8 cellular contexts compared by ENCODE assay signal in the genomic region with DNA sequence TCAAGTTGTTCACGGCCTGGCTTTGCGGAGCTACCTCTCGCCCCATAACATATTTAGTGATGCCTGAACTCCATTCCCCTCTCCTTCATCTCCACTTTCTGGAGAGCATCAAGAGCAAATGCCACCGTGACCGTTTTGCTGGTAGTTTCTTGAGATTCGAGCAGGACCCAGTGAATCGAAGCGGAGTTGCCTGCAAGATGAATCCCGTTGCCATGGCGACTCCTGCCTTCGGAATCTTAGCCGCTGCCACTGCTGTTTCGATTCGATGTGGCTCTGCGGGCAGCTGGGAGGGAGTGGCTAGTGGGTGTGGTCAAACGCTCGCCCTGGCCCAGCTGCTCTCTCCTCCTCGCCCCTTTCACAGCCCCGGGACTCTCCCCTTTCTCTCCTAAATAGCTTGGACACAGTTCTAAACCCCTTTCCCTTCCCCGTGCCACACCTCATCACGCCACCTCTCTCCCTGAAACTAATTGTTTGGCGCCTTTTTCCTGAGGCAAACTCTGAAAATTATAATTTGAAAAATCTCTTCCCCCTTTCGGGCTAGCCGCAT. TPM values are rescaled to one million over a fixed set of nuclear protein-coding genes. Genes with fewer than 3 reads are reported as not detected.
DNase-seq lines count a peak whose midpoint lies in the region; ATAC-seq and TF ChIP-seq lines count a peak whose summit lies in the region.

No MANE protein-coding gene starts in this region.

- peak overlapping the region; percentile 52 for H3K27ac ChIP-seq in RWPE2 (ENCODE audit: poor library complexity, severe bottlenecking)
- H3K27ac ChIP-seq in foreskin keratinocyte, result peak overlapping the region; percentile 69
- no peak overlapping the region for H3K27ac ChIP-seq in neural progenitor cell
- H3K27ac ChIP-seq in stomach, result peak overlapping the region; percentile 92 to 98 (median 97)

- H3K4me1 Mint-ChIP-seq in neural progenitor cell, result peaks cover 50% of the 10 kb centered on the region

- 2 to 4% (median 3%) methylated on average over 24 of the region's 24 CpGs for WGBS in stomach, 5 donors

- intact Hi-C loops in stomach (cut with DNase I; ENCODE audit: low total_unique reads), result no loop called here

- H3K36me3 ChIP-seq in RWPE2 (ENCODE audit: low read depth), result no peaks in the 10 kb centered on the region
- no peaks in the 10 kb centered on the region for H3K36me3 ChIP-seq in neural progenitor cell
- no peaks in the 10 kb centered on the region for H3K36me3 ChIP-seq in stomach

- peak overlapping the region; percentile 90 for H3K4me3 ChIP-seq in LNCaP clone FGC (ENCODE audit: low read depth, low read length)
- peak overlapping the region; percentile 78 for H3K4me3 ChIP-seq in RWPE2 (ENCODE audit: severe bottlenecking)
- peak overlapping the region; percentile 88 for H3K4me3 ChIP-seq in neural progenitor cell
- H3K4me3 ChIP-seq in stomach, result peak overlapping the region; percentile 66 to 89 (median 74)

- H4K20me1 ChIP-seq in neural progenitor cell (ENCODE audit: low read depth), result peaks cover 9% of the 10 kb centered on the region

- H2AFZ ChIP-seq in neural progenitor cell (replicated peaks), result peak overlapping the region; percentile 83

- ATAC-seq in RWPE2 (ENCODE audit: low read depth) (peak; percentile 46), foreskin keratinocyte (peak; percentile 55)

- peak overlapping the region; percentile 96 for H3K4me2 ChIP-seq in neural progenitor cell

- DNase-seq in Daoy (ENCODE audit: low read depth), result peak; percentile 96
- DNase-seq in GOT3 (lab: John Stamatoyannopoulos, UW), result peak; percentile 16
- DNase-seq in LNCaP clone FGC (ENCODE audit: low read depth), result peak; percentile 55
- DNase-seq in RWPE2 (ENCODE audit: low spot score), result peak; percentile 94
- DNase-seq in activated gamma-delta T cell treated with Interleukin-2 at 50 U/mL for 16 hours, result peak; percentile 53
- peak; percentile 64 to 79 for DNase-seq in foreskin keratinocyte
- peak; percentile 97 for DNase-seq in neural progenitor cell (ENCODE audit: low spot score)
- DNase-seq in stomach, result peak; percentile 84

- H3K79me2 ChIP-seq in neural progenitor cell (ENCODE audit: low read depth), result peaks cover 51% of the 10 kb centered on the region

- peaks cover 3% of the 10 kb centered on the region for H3K9me3 Mint-ChIP-seq in neural progenitor cell

- H3K9ac ChIP-seq in neural progenitor cell, result no peak overlapping the region

- TF ChIP-seq EP300 in stomach (IDR thresholded peaks at IDR 0.05), result no peak

- no peaks in the 10 kb centered on the region for H3K27me3 ChIP-seq in RWPE2 (ENCODE audit: insufficient read depth, poor library complexity, severe bottlenecking)
- H3K27me3 ChIP-seq in foreskin keratinocyte, result no peaks in the 10 kb centered on the region
- H3K27me3 ChIP-seq in neural progenitor cell, result peaks cover 24% of the 10 kb centered on the region
- no peaks in the 10 kb centered on the region for H3K27me3 ChIP-seq in stomach

- no peak for TF ChIP-seq CTCF in LNCaP clone FGC (IDR thresholded peaks at IDR 0.05; ENCODE audit: control insufficient read depth, extremely low read depth, insufficient read depth)
- no peak for TF ChIP-seq CTCF in RWPE2 (IDR thresholded peaks at IDR 0.05; ENCODE audit: poor library complexity, severe bottlenecking)
- TF ChIP-seq CTCF in foreskin keratinocyte (conservative IDR thresholded peaks at IDR 0.05), result no peak
- TF ChIP-seq CTCF in neural progenitor cell (IDR thresholded peaks at IDR 0.05), result no peak
- no peak for TF ChIP-seq CTCF in stomach (IDR thresholded peaks at IDR 0.05)

- H3K4me1 ChIP-seq in RWPE2 (ENCODE audit: insufficient read depth, poor library complexity, severe bottlenecking) (peaks cover 23% of the 10 kb centered on the region), foreskin keratinocyte (peaks cover 18% of the 10 kb centered on the region), neural progenitor cell (peaks cover 9% of the 10 kb centered on the region), stomach (peaks cover 8 to 48% (median 27%) of the 10 kb centered on the region in 4 donors)

- H3K9me3 ChIP-seq in RWPE2 (ENCODE audit: severe bottlenecking) (no peaks in the 10 kb centered on the region), neural progenitor cell (ENCODE audit: low read depth) (no peaks in the 10 kb centered on the region), stomach (no peaks in the 10 kb centered on the region)

- H3K27ac Mint-ChIP-seq in neural progenitor cell, result peak overlapping the region; percentile 98

- no peak for TF ChIP-seq POLR2A in stomach (IDR thresholded peaks at IDR 0.05)

- peaks cover 9% of the 10 kb centered on the region for H3K36me3 Mint-ChIP-seq in neural progenitor cell

- peaks cover 37% of the 10 kb centered on the region for H3F3A ChIP-seq in neural progenitor cell (ENCODE audit: low read depth)

- H3K27me3 Mint-ChIP-seq in neural progenitor cell (ENCODE audit: insufficient read depth, low read depth), result peaks cover 2% of the 10 kb centered on the region

- H3K4me3 Mint-ChIP-seq in neural progenitor cell, result peak overlapping the region; percentile 98

RNA-seq across cellular contexts. Expression of gene DAAM1, which starts 1.4 kb away (rescaled TPM):
- total RNA-seq in Daoy (2014; rRNA removed; shearing (Covaris generic)), result 19.5 and 30.9 TPM in 2 replicates
- total RNA-seq in foreskin keratinocyte (54.6 and 60.9 TPM in 2 replicates), neural progenitor cell (ENCODE audit: low replicate concordance) (22.5 and 39.5 TPM in 2 replicates), stomach (100 to 1,000 TPM in 2 of 5 donors, 10 to 100 TPM in 3; 21.9 to 204 (median 44.3) TPM)
- polyA plus RNA-seq in foreskin keratinocyte (21.0 and 24.0 TPM in 2 replicates), stomach (10 to 100 TPM in 1 of 3 donors, 1 to 10 TPM in 2; 5.8 to 12.1 (median 9.6) TPM)

Comparison
In these comparisons a context has a peak if more than half of its experiments do, and no peak if none do; other contexts are left out.
1. DNase-seq: peak in every context shown above with its lines; median percentile 97 in neural progenitor cell; 96 in Daoy; 94 in RWPE2; 84 in stomach; 72 in foreskin keratinocyte; 55 in LNCaP clone FGC; 53 in activated gamma-delta T cell treated with Interleukin-2 at 50 U/mL for 16 hours; 16 in GOT3.